In genomic region chr12:45427042-45427441, GRCh38 we compare ENCODE assay signal across 26 cellular contexts.
"Had no signal": no experiment of that assay in that cellular context is flagged by ENCODE, and none has a peak within 500 bp of the region (broad histone marks: within the 10 kb centered on the region; RNA-seq: fewer than 3 reads in every experiment).

No MANE protein-coding gene starts in this region.

- H3K4me1 Mint-ChIP-seq: nephron had no signal

- H3K9me3 ChIP-seq: esophagus squamous epithelium, lower lobe of right lung, prostate gland, spleen, suprapubic skin, thyroid gland, uterus had no signal

- DNase-seq: cerebellar nuclear complex; effector memory CD8-positive, alpha-beta T cell; esophagus squamous epithelium; foreskin keratinocyte; head of caudate nucleus; hypothalamus; kidney glomerular epithelial cell; lower lobe of right lung; mesenchymal stem cell; midbrain; naive B cell; spleen; stimulated activated CD4-positive, alpha-beta T cell treated with anti-CD3 and anti-CD28 coated beads, Interleukin-15, amount 100 ng/mL, for 24 hours; stimulated activated CD4-positive, alpha-beta T cell treated with anti-CD3 and anti-CD28 coated beads, Interleukin-1b, Interleukin-23, amount 100 ng/mL, for 48 hours; stimulated activated CD4-positive, alpha-beta T cell treated with anti-CD3 and anti-CD28 coated beads, Interleukin-4, amount 100 ng/mL, for 24 hours; stimulated activated naive CD4-positive, alpha-beta T cell; thyroid gland; uterus had no signal

- H3K27ac Mint-ChIP-seq: dendritic cell treated with granulocyte-macrophage colony-stimulating factor and Interleukin-4, amounts not matched to agents 40 ng/mL and 50 ng/mL, for 4 days; effector memory CD8-positive, alpha-beta T cell; nephron; type B pancreatic cell had no signal

- H3K9me3 Mint-ChIP-seq: dendritic cell treated with granulocyte-macrophage colony-stimulating factor and Interleukin-4, amounts not matched to agents 40 ng/mL and 50 ng/mL, for 4 days; effector memory CD8-positive, alpha-beta T cell; nephron; type B pancreatic cell had no signal

- H3K4me3 ChIP-seq: esophagus squamous epithelium, lower lobe of right lung, prostate gland, spleen, suprapubic skin, thyroid gland, uterus had no signal

- H3K27me3 ChIP-seq: esophagus squamous epithelium, foreskin keratinocyte, spleen, suprapubic skin, thyroid gland, uterus had no signal

- H3K4me3 Mint-ChIP-seq: dendritic cell treated with granulocyte-macrophage colony-stimulating factor and Interleukin-4, amounts not matched to agents 40 ng/mL and 50 ng/mL, for 4 days; effector memory CD8-positive, alpha-beta T cell; naive B cell; nephron; type B pancreatic cell had no signal

- H3K27me3 Mint-ChIP-seq: dendritic cell treated with granulocyte-macrophage colony-stimulating factor and Interleukin-4, amounts not matched to agents 40 ng/mL and 50 ng/mL, for 4 days; effector memory CD8-positive, alpha-beta T cell; naive B cell; type B pancreatic cell had no signal

- H2AFZ ChIP-seq: parathyroid adenoma had no signal

- H3K4me1 ChIP-seq: esophagus squamous epithelium, foreskin keratinocyte, lower lobe of right lung, parathyroid adenoma, prostate gland, spleen, suprapubic skin, thyroid gland, uterus had no signal

- H3K36me3 ChIP-seq: uterus had no signal

- H3K9ac ChIP-seq: parathyroid adenoma had no signal

- H3K27ac ChIP-seq: esophagus squamous epithelium, foreskin keratinocyte, lower lobe of right lung, parathyroid adenoma, prostate gland, spleen, suprapubic skin, thyroid gland, uterus had no signal

- ATAC-seq: effector memory CD8-positive, alpha-beta T cell; foreskin keratinocyte; left lobe of liver; lower lobe of right lung; sciatic nerve had no signal

- H3K79me2 ChIP-seq: parathyroid adenoma had no signal
